Comparison of ENCODE assay signal across 10 cellular contexts in the genomic region with DNA sequence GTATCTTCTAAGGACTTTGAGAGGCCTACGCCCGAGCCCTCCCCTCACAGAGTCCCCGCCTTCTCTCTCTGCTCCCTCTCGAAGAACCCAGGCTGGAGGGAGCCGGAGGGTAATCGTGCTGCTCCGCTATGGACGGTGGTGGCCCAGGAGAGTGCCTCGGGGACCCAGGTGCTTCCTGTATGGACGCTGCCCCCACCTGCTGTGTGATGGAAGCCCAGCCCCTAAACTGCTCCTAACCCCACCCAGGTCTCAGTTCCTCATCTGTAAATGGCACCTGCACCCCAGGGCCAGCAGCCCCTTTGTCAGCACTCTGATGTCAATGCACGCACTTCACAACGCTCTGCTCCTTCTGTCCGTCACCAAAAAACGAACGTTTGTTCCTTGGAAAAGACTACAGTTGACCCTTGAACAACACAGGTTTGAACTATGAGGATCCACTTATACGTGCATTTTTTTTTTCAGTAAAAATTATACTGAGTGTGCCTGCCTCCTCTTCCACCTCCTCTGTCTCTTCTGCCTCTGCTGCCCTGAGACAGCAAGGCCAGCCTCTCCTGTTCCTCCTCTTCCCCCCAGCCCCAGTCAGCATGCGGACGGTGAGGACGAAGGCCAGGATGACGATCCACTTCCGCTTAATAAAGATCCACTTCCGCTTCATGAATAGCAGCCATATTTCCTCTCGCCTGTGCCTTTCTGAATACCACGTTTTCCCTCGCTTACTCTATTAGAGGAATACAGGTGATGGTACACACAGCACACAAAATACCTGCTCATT.
DNase-seq lines count a peak whose midpoint lies in the region; ATAC-seq and TF ChIP-seq lines count a peak whose summit lies in the region.
"Had no signal": no experiment of that assay in that cellular context is flagged by ENCODE, and none has a peak within 500 bp of the region (broad histone marks: within the 10 kb centered on the region; RNA-seq: fewer than 3 reads in every experiment).

No MANE protein-coding gene starts in this region.

- H3K27ac Mint-ChIP-seq in T-helper 2 cell treated with Interferon-gamma antibody and Interleukin-4, amounts not matched to agents 5 μg/mL and 100 μg/mL, for 36 hours: no peak overlapping the region

- no peaks in the 10 kb centered on the region for H3K4me1 Mint-ChIP-seq in T-helper 2 cell treated with Interferon-gamma antibody and Interleukin-4, amounts not matched to agents 5 μg/mL and 100 μg/mL, for 36 hours (ENCODE audit: low read depth)

- H3K4me3 Mint-ChIP-seq in T-helper 2 cell treated with Interferon-gamma antibody and Interleukin-4, amounts not matched to agents 5 μg/mL and 100 μg/mL, for 36 hours: no peak overlapping the region

- H3K9me3 Mint-ChIP-seq in T-helper 2 cell treated with Interferon-gamma antibody and Interleukin-4, amounts not matched to agents 5 μg/mL and 100 μg/mL, for 36 hours: no peaks in the 10 kb centered on the region

- ATAC-seq in GM19467 (IDR thresholded peaks at IDR 0.05; ENCODE audit: unreplicated experiment) (peak; percentile 83), HG03095 (IDR thresholded peaks at IDR 0.05; ENCODE audit: unreplicated experiment) (peak; percentile 88), esophagus mucosa (peak; percentile 55)

- no peaks in the 10 kb centered on the region for H3K27me3 Mint-ChIP-seq in T-helper 2 cell treated with Interferon-gamma antibody and Interleukin-4, amounts not matched to agents 5 μg/mL and 100 μg/mL, for 36 hours (ENCODE audit: low read depth)

- in situ Hi-C loops in GM13977 (cut with MboI; ENCODE audit: low pct_unique_long_range_greater_than_20kb, low sequenced_read_pairs, unreplicated experiment): no loop called here

- DNase-seq in GM13977 (ENCODE audit: low spot score) (peak; percentile 94), NCI-H2227 treated with DMSO at 0.1 percent for 48 hours (lab: John Stamatoyannopoulos, UW) (no peak), activated T-cell treated with anti-CD3 and anti-CD28 coated beads for 4 hours (no peak), occipital lobe (lab: John Stamatoyannopoulos, UW) (no peak)
- no peak for DNase-seq in T-helper 2 cell treated with Interferon-gamma antibody and Interleukin-4, amounts not matched to agents 5 μg/mL and 100 μg/mL, for 36 hours (ENCODE audit: low spot score)
- DNase-seq: DMS79, T-helper 2 cell had no signal

- H3K36me3 Mint-ChIP-seq in T-helper 2 cell treated with Interferon-gamma antibody and Interleukin-4, amounts not matched to agents 5 μg/mL and 100 μg/mL, for 36 hours (ENCODE audit: low read depth): peaks cover 7% of the 10 kb centered on the region

- TF ChIP-seq CTCF in GM13977 (IDR thresholded peaks at IDR 0.05; ENCODE audit: extremely low read depth, insufficient read depth, missing control alignments): no peak
